In genomic region chr13:114236224-114236623, GRCh38 we compare ENCODE assay signal across 9 cellular contexts. TPM values are rescaled to one million over a fixed set of nuclear protein-coding genes. Genes with fewer than 3 reads are reported as not detected.
DNase-seq lines count a peak whose midpoint lies in the region; ATAC-seq and TF ChIP-seq lines count a peak whose summit lies in the region.
"Had no signal": no experiment of that assay in that cellular context is flagged by ENCODE, and none has a peak within 500 bp of the region (broad histone marks: within the 10 kb centered on the region; RNA-seq: fewer than 3 reads in every experiment).

No MANE protein-coding gene starts in this region.

- TF ChIP-seq CTCF in kidney epithelial cell (IDR thresholded peaks at IDR 0.05; ENCODE audit: insufficient read depth, low read length, poor library complexity, severe bottlenecking) (no peak), tibial nerve (IDR thresholded peaks at IDR 0.05) (no peak)

- peaks cover 4% of the 10 kb centered on the region for H3K27me3 Mint-ChIP-seq in activated naive CD4-positive, alpha-beta T cell treated with anti-CD3 and anti-CD28 coated beads, Interleukin-2, amount 10 ng/mL, durations not matched to agents 7 days and 5 days
- no peaks in the 10 kb centered on the region for H3K27me3 Mint-ChIP-seq in activated naive CD8-positive, alpha-beta T cell treated with anti-CD3 and anti-CD28 coated beads for 36 hours

- no peak for TF ChIP-seq EP300 in tibial nerve (IDR thresholded peaks at IDR 0.05)

- H3K4me3 Mint-ChIP-seq in activated naive CD4-positive, alpha-beta T cell treated with anti-CD3 and anti-CD28 coated beads, Interleukin-2, amount 10 ng/mL, durations not matched to agents 7 days and 5 days = peak overlapping the region; percentile 89
- H3K4me3 Mint-ChIP-seq in activated naive CD8-positive, alpha-beta T cell treated with anti-CD3 and anti-CD28 coated beads for 36 hours = peak overlapping the region; percentile 90

- no peaks in the 10 kb centered on the region for H3K27me3 ChIP-seq in kidney epithelial cell (ENCODE audit: control insufficient read depth, insufficient read depth, low read length)
- H3K27me3 ChIP-seq in tibial nerve = no peaks in the 10 kb centered on the region

- no peak overlapping the region for H3K27ac Mint-ChIP-seq in activated naive CD4-positive, alpha-beta T cell treated with anti-CD3 and anti-CD28 coated beads, Interleukin-2, amount 10 ng/mL, durations not matched to agents 7 days and 5 days
- no peak overlapping the region for H3K27ac Mint-ChIP-seq in activated naive CD8-positive, alpha-beta T cell treated with anti-CD3 and anti-CD28 coated beads for 36 hours

- CTCF ChIA-PET in activated naive CD4-positive, alpha-beta T cell treated with anti-CD3 and anti-CD28 coated beads, Interleukin-2, amount 10 ng/mL, durations not matched to agents 7 days and 5 days (lab: Charles Lee) = no interaction called here

- no peaks in the 10 kb centered on the region for H3K36me3 ChIP-seq in kidney epithelial cell (ENCODE audit: control insufficient read depth, insufficient read depth, low read length)
- peaks cover 0 to 47% (median 3%) of the 10 kb centered on the region in 3 donors for H3K36me3 ChIP-seq in tibial nerve

- H3K4me3 ChIP-seq in kidney epithelial cell (ENCODE audit: low read depth, low read length) (peak overlapping the region; percentile 96), tibial nerve (peak overlapping the region in 3 of 4 donors; percentile 61 to 83 (median 66))

- WGBS in tibial nerve, 2 donors = 77 to 78% methylated on average over 4 of the region's 4 CpGs

- H3K9me3 ChIP-seq in tibial nerve = no peaks in the 10 kb centered on the region

- no peaks in the 10 kb centered on the region for H3K9me3 Mint-ChIP-seq in activated naive CD4-positive, alpha-beta T cell treated with anti-CD3 and anti-CD28 coated beads, Interleukin-2, amount 10 ng/mL, durations not matched to agents 7 days and 5 days
- peaks cover 4% of the 10 kb centered on the region for H3K9me3 Mint-ChIP-seq in activated naive CD8-positive, alpha-beta T cell treated with anti-CD3 and anti-CD28 coated beads for 36 hours

- ATAC-seq in HG03135 (IDR thresholded peaks at IDR 0.05; ENCODE audit: unreplicated experiment) (no peak), GM18858 (IDR thresholded peaks at IDR 0.05; ENCODE audit: unreplicated experiment) (no peak)
- ATAC-seq: left lobe of liver had no signal

- H3K4me1 Mint-ChIP-seq in activated naive CD4-positive, alpha-beta T cell treated with anti-CD3 and anti-CD28 coated beads, Interleukin-2, amount 10 ng/mL, durations not matched to agents 7 days and 5 days = peaks cover 28% of the 10 kb centered on the region
- peaks cover 30% of the 10 kb centered on the region for H3K4me1 Mint-ChIP-seq in activated naive CD8-positive, alpha-beta T cell treated with anti-CD3 and anti-CD28 coated beads for 36 hours

- TF ChIP-seq POLR2A in tibial nerve (IDR thresholded peaks at IDR 0.05) = no peak

- peak overlapping the region in 2 of 4 donors; percentile 86 for H3K27ac ChIP-seq in tibial nerve

- peaks cover 29% of the 10 kb centered on the region for H3K36me3 Mint-ChIP-seq in activated naive CD4-positive, alpha-beta T cell treated with anti-CD3 and anti-CD28 coated beads, Interleukin-2, amount 10 ng/mL, durations not matched to agents 7 days and 5 days
- peaks cover 26% of the 10 kb centered on the region for H3K36me3 Mint-ChIP-seq in activated naive CD8-positive, alpha-beta T cell treated with anti-CD3 and anti-CD28 coated beads for 36 hours

- no peak for DNase-seq in activated naive CD4-positive, alpha-beta T cell treated with anti-CD3 and anti-CD28 coated beads, Interleukin-2, amount 10 ng/mL, durations not matched to agents 7 days and 5 days
- DNase-seq in activated naive CD4-positive, alpha-beta T cell treated with anti-CD3 and anti-CD28 coated beads, Interleukin-2, amount 50 U/mL, for 16 hours = no peak
- no peak for DNase-seq in activated naive CD8-positive, alpha-beta T cell treated with anti-CD3 and anti-CD28 coated beads for 36 hours
- no peak for DNase-seq in kidney epithelial cell (ENCODE audit: low read depth)
- no peak for DNase-seq in tibial nerve (ENCODE audit: low spot score in 2 of 2)
- DNase-seq in iPS-NIHi7 (ENCODE audit: extremely low spot score) = no peak

- H3K4me1 ChIP-seq in tibial nerve = peaks cover 0 to 21% (median 10%) of the 10 kb centered on the region in 4 donors

RNA-seq across cellular contexts. Expression of gene CDC16, which starts 1.5 kb away (rescaled TPM):
- total RNA-seq in activated naive CD8-positive, alpha-beta T cell treated with anti-CD3 and anti-CD28 coated beads for 36 hours = 10 to 100 TPM; 72.8 to 73.0 TPM
- total RNA-seq in kidney epithelial cell = 50.4 and 51.8 TPM in 2 replicates
- 10 to 100 TPM; 43.9 to 87.0 (median 70.2) TPM for total RNA-seq in tibial nerve

RNA-seq across cellular contexts. Expression of gene UPF3A, which starts 45.2 kb away (rescaled TPM):
- total RNA-seq in activated naive CD8-positive, alpha-beta T cell treated with anti-CD3 and anti-CD28 coated beads for 36 hours = 10 to 100 TPM; 42.9 to 45.9 TPM
- total RNA-seq in kidney epithelial cell (22.5 and 30.7 TPM in 2 replicates), tibial nerve (10 to 100 TPM; 62.7 to 89.2 (median 80.2) TPM)

RNA-seq across cellular contexts. Expression of gene CFAP97D2, which starts 57.2 kb away (rescaled TPM):
- not detected for total RNA-seq in activated naive CD8-positive, alpha-beta T cell treated with anti-CD3 and anti-CD28 coated beads for 36 hours
- total RNA-seq in kidney epithelial cell (not detected in 2 replicates), tibial nerve (not detected)
- total RNA-seq: left lobe of liver had no signal
